ENCODE assay signal across 10 cellular contexts in genomic region chr5:143337946-143338345, GRCh38.
"Had no signal": no experiment of that assay in that cellular context is flagged by ENCODE, and none has a peak within 500 bp of the region (broad histone marks: within the 10 kb centered on the region; RNA-seq: fewer than 3 reads in every experiment).

No MANE protein-coding gene starts in this region.

- DNase-seq: activated CD4-positive, alpha-beta T cell treated with anti-CD3 and anti-CD28 coated beads, Interleukin-2, amount 50 U/mL, for 4 hours; activated CD4-positive, CD25-positive, alpha-beta regulatory T cell treated with anti-CD3 and anti-CD28 coated beads, Interleukin-2, amount 50 U/mL, for 72 hours; activated naive CD4-positive, alpha-beta T cell treated with anti-CD3 and anti-CD28 coated beads for 36 hours; activated T-cell treated with anti-CD3 and anti-CD28 coated beads, Interleukin-2, amount 50 U/mL, for 1 hour; islet precursor cell; mammary epithelial cell; naive B cell; right lobe of liver; stimulated activated naive CD8-positive, alpha-beta T cell treated with anti-CD3 and anti-CD28 coated beads, Interleukin-15, Interleukin-2, amounts not matched to agents 100 U/mL and 50 U/mL, for 24 hours; transverse colon had no signal
